ENCODE assay signal across 20 cellular contexts in the genomic region with DNA sequence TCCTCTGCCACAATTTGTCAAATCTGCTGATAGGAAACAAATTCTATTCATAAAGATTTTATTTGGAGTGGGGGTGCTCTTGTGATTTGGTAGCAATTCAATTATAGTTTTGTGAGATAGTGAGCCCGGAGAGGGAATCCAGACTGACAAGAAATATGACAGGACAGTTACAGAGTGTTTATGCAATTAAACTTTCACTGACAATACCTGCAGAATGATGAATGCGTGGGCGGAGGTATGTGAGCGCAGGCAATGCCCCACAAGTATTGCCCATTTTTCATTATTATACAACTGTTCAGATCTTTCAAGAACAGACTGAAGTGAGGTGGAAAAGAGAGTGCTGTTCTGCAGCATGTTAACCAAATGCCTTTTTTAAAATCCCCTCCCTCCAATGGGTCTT.
DNase-seq lines count a peak whose midpoint lies in the region; ATAC-seq and TF ChIP-seq lines count a peak whose summit lies in the region.
"Had no signal": no experiment of that assay in that cellular context is flagged by ENCODE, and none has a peak within 500 bp of the region (broad histone marks: within the 10 kb centered on the region; RNA-seq: fewer than 3 reads in every experiment).

No MANE protein-coding gene starts in this region.

- ATAC-seq in PC-3, result no peak
- peak; percentile 82 for ATAC-seq in foreskin keratinocyte
- ATAC-seq in HG03045 (IDR thresholded peaks at IDR 0.05; ENCODE audit: unreplicated experiment), result no peak

- H4K20me1 ChIP-seq in PC-3 (ENCODE audit: low read length), result no peaks in the 10 kb centered on the region

- H3F3A ChIP-seq in PC-3 (ENCODE audit: low read length, unreplicated experiment), result no peaks in the 10 kb centered on the region

- H3K9ac ChIP-seq in PC-3 (ENCODE audit: low read length), result no peak overlapping the region

- H3K27ac ChIP-seq in PC-3 (ENCODE audit: low read length) (no peak overlapping the region), VCaP (peak overlapping the region; percentile 36), foreskin keratinocyte (no peak overlapping the region), brain microvascular endothelial cell (no peak overlapping the region)
- H3K27ac ChIP-seq: SK-N-MC had no signal

- no peaks in the 10 kb centered on the region for H3K27me3 ChIP-seq in PC-3 (ENCODE audit: low read length)
- no peaks in the 10 kb centered on the region for H3K27me3 ChIP-seq in foreskin keratinocyte
- H3K27me3 ChIP-seq in brain microvascular endothelial cell (replicated peaks), result no peaks in the 10 kb centered on the region

- intact Hi-C loops in PC-3 (cut with micrococcal nuclease), result no loop called here

- no peaks in the 10 kb centered on the region for H3K9me3 ChIP-seq in PC-3 (ENCODE audit: low read length)

- no peak for TF ChIP-seq CTCF in PC-3 (conservative IDR thresholded peaks at IDR 0.05; ENCODE audit: low read depth, low read length)
- TF ChIP-seq CTCF in VCaP (conservative IDR thresholded peaks at IDR 0.05), result no peak
- TF ChIP-seq CTCF in foreskin keratinocyte (conservative IDR thresholded peaks at IDR 0.05), result no peak
- TF ChIP-seq CTCF in brain microvascular endothelial cell (IDR thresholded peaks at IDR 0.05; ENCODE audit: low read depth, low read length, missing control alignments), result no peak

- in situ Hi-C loops in brain microvascular endothelial cell (cut with HindIII; ENCODE audit: low pct_ligation_motif_present, low sequenced_read_pairs), result no loop called here

- H3K9me2 ChIP-seq in PC-3 (replicated peaks; ENCODE audit: low read length), result no peaks in the 10 kb centered on the region

- H3K79me2 ChIP-seq in PC-3 (ENCODE audit: low read length), result no peaks in the 10 kb centered on the region

- H3K4me2 ChIP-seq in PC-3 (ENCODE audit: low read length), result 0 out of 2 replicates have a peak overlapping the region, but pooled peaks have one; percentile 7

- H2AFZ ChIP-seq in PC-3 (ENCODE audit: low read length), result no peak overlapping the region

- H3K4me1 ChIP-seq in PC-3 (ENCODE audit: insufficient read depth, low read length), result peaks cover 26% of the 10 kb centered on the region
- peaks cover 10% of the 10 kb centered on the region for H3K4me1 ChIP-seq in foreskin keratinocyte

- BruUV-seq in PC-3 (replicated peaks; lab: Mats Ljungman, UMichigan), result no TSS peak

- CTCF ChIA-PET in HEK293T (lab: Yijun Ruan, JAX) (interaction anchor here (0.8 kb wide), 1 partner anchor 16 kb away, joined by 3 read pairs; no protein-coding TSS in a partner anchor), PC-3 (lab: Charles Lee) (no interaction called here)

- no peaks in the 10 kb centered on the region for H3K36me3 ChIP-seq in PC-3 (ENCODE audit: low read depth, low read length)
- H3K36me3 ChIP-seq in brain microvascular endothelial cell (replicated peaks), result no peaks in the 10 kb centered on the region

- H3K4me3 ChIP-seq in PC-3 (ENCODE audit: low read length), result no peak overlapping the region
- H3K4me3 ChIP-seq in brain microvascular endothelial cell (ENCODE audit: low read depth, low read length), result no peak overlapping the region
- H3K4me3 ChIP-seq: SK-N-MC had no signal

- POLR2A ChIA-PET in HEK293T (lab: Yijun Ruan, JAX), result no interaction called here
- POLR2A ChIA-PET in PC-3 (lab: Charles Lee; ENCODE audit: unreplicated experiment), result no interaction called here

- DNase-seq in HEK293T (ENCODE audit: extremely low spot score) (no peak), PC-3 (peak; percentile 56), foreskin keratinocyte (peak in 1 of 2 donors; percentile 32), foreskin melanocyte (no peak), brain microvascular endothelial cell (no peak)
- DNase-seq: CD4-positive, CD25-positive, alpha-beta regulatory T cell; DMS153; NCI-H1092 treated with DMSO at 0.1 percent for 48 hours; NCI-H1436; NCI-H187; NCI-H2081 treated with DMSO at 0.1 percent for 48 hours; NCI-H446 treated with DMSO at 0.1 percent for 48 hours; NCI-H526; NCI-H82; NK-92 treated with Interleukin-12 subunit alpha and Interleukin-12 subunit beta, amount 100 ng/mL, for 24 hours; RPMI8226; SHP77 treated with DMSO at 0.1 percent for 48 hours had no signal

TF ChIP-seq in HEK293T, 16 proteins besides CTCF, POLR2A, EP300 and RAD21:
- TF ChIP-seq, protein P1, sequence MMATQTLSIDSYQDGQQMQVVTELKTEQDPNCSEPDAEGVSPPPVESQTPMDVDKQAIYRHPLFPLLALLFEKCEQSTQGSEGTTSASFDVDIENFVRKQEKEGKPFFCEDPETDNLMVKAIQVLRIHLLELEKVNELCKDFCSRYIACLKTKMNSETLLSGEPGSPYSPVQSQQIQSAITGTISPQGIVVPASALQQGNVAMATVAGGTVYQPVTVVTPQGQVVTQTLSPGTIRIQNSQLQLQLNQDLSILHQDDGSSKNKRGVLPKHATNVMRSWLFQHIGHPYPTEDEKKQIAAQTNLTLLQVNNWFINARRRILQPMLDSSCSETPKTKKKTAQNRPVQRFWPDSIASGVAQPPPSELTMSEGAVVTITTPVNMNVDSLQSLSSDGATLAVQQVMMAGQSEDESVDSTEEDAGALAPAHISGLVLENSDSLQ (IDR thresholded peaks at IDR 0.05), result peak; percentile 71
- no peak for TF ChIP-seq ZNF384 (IDR thresholded peaks at IDR 0.05)
TF ChIP-seq in HEK293T: peak in this region for 1.
